ENCODE assay signal across 8 cellular contexts in the genomic region with DNA sequence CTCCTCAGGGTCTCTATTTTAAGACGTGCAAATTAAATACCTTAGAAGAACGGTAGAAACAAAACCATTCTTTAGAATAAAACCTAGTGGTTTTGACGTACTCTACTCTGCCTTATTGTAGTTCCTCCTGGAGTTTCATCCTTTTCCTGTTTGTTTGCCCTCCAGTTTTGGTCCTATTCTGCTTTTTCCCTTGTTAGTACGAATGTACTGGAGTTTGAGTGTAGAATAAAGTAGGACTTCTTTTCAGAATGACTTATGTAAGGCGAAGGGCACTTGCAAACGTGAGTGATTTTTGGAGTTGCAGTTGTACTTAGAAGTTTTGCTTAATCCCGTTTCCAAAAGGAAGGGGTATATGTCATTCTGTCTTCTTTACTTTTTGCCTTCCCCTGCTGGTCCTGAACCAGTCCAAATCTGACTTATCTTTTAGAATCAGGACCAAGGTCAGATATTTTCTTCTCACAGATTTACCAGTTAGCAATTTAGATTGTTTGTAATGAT. TPM values are rescaled to one million over a fixed set of nuclear protein-coding genes. Genes with fewer than 3 reads are reported as not detected.
DNase-seq lines count a peak whose midpoint lies in the region; ATAC-seq and TF ChIP-seq lines count a peak whose summit lies in the region.

No MANE protein-coding gene starts in this region.

- peaks cover 32% of the 10 kb centered on the region for H3K4me1 Mint-ChIP-seq in activated T-helper 1 cell treated with anti-CD3 and anti-CD28 coated beads, Interleukin-12 subunit alpha, Interleukin-12 subunit beta, Interleukin-2, Interleukin-4 antibody, amounts not matched to agents 30 ng/mL and 10 ng/mL and 1 ng/mL, durations not matched to agents 14 hours and 24 hours and 36 hours (ENCODE audit: low read depth)

- no peak for TF ChIP-seq POLR2A in stomach (IDR thresholded peaks at IDR 0.05)

- no peak for TF ChIP-seq EP300 in stomach (IDR thresholded peaks at IDR 0.05)

- peak overlapping the region; percentile 93 for H3K27ac Mint-ChIP-seq in activated T-helper 1 cell treated with anti-CD3 and anti-CD28 coated beads, Interleukin-12 subunit alpha, Interleukin-12 subunit beta, Interleukin-2, Interleukin-4 antibody, amounts not matched to agents 30 ng/mL and 10 ng/mL and 1 ng/mL, durations not matched to agents 14 hours and 24 hours and 36 hours

- H3K36me3 Mint-ChIP-seq in activated T-helper 1 cell treated with anti-CD3 and anti-CD28 coated beads, Interleukin-12 subunit alpha, Interleukin-12 subunit beta, Interleukin-2, Interleukin-4 antibody, amounts not matched to agents 30 ng/mL and 10 ng/mL and 1 ng/mL, durations not matched to agents 14 hours and 24 hours and 36 hours (ENCODE audit: low read depth), result peaks cover 2% of the 10 kb centered on the region

- TF ChIP-seq CTCF in stomach (IDR thresholded peaks at IDR 0.05), result no peak

- H3K27ac ChIP-seq in iPS-20b (ENCODE audit: low read length) (no peak overlapping the region), stomach (peak overlapping the region; percentile 91 to 99 (median 96))

- H3K27me3 Mint-ChIP-seq in activated T-helper 1 cell treated with anti-CD3 and anti-CD28 coated beads, Interleukin-12 subunit alpha, Interleukin-12 subunit beta, Interleukin-2, Interleukin-4 antibody, amounts not matched to agents 30 ng/mL and 10 ng/mL and 1 ng/mL, durations not matched to agents 14 hours and 24 hours and 36 hours (ENCODE audit: insufficient read depth), result no peaks in the 10 kb centered on the region

- H3K4me3 Mint-ChIP-seq in activated T-helper 1 cell treated with anti-CD3 and anti-CD28 coated beads, Interleukin-12 subunit alpha, Interleukin-12 subunit beta, Interleukin-2, Interleukin-4 antibody, amounts not matched to agents 30 ng/mL and 10 ng/mL and 1 ng/mL, durations not matched to agents 14 hours and 24 hours and 36 hours, result peak overlapping the region; percentile 97

- 4 to 11% (median 6%) methylated on average over 7 of the region's 7 CpGs for WGBS in stomach, 5 donors

- intact Hi-C loops in activated T-helper 1 cell treated with anti-CD3 and anti-CD28 coated beads, Interleukin-12 subunit alpha, Interleukin-12 subunit beta, Interleukin-2, Interleukin-4 antibody, amounts not matched to agents 30 ng/mL and 10 ng/mL and 1 ng/mL, durations not matched to agents 14 hours and 24 hours and 36 hours (cut with micrococcal nuclease), result loop anchor here (1.0 to 5.0 kb wide), 8 partner anchors 71 to 624 kb away; a partner anchor contains a TSS
- intact Hi-C loops in stomach (cut with DNase I; ENCODE audit: low total_unique reads), result no loop called here

- H3K4me3 ChIP-seq in iPS-20b (ENCODE audit: low read length) (peak overlapping the region; percentile 77), stomach (peak overlapping the region; percentile 58 to 71 (median 68))

- no peak for ATAC-seq in HG03571 (IDR thresholded peaks at IDR 0.05; ENCODE audit: unreplicated experiment)
- no peak for ATAC-seq in GM18870 (IDR thresholded peaks at IDR 0.05; ENCODE audit: unreplicated experiment)

- H3K36me3 ChIP-seq in iPS-20b (ENCODE audit: insufficient read depth, low read depth, low read length) (no peaks in the 10 kb centered on the region), stomach (no peaks in the 10 kb centered on the region)

- no peak overlapping the region; the same call in 1 of the 2 replicates for H3K9ac ChIP-seq in iPS-20b (ENCODE audit: low read depth, low read length)

- peak in 2 of 3 experiments; percentile 34 to 53 for DNase-seq in NCI-H1417 (lab: John Stamatoyannopoulos, UW)
- DNase-seq in NCI-H1417 treated with DMSO at 0.1 percent for 48 hours (lab: John Stamatoyannopoulos, UW), result no peak
- no peak for DNase-seq in activated T-helper 1 cell treated with anti-CD3 and anti-CD28 coated beads, Interleukin-12 subunit alpha, Interleukin-12 subunit beta, Interleukin-2, Interleukin-4 antibody, amounts not matched to agents 30 ng/mL and 10 ng/mL and 1 ng/mL, durations not matched to agents 14 hours and 24 hours and 36 hours (ENCODE audit: low spot score)
- DNase-seq in stomach, result no peak
- no peak for DNase-seq in HCEC 1CT

- peaks cover 30% of the 10 kb centered on the region for H3K27me3 ChIP-seq in iPS-20b (ENCODE audit: insufficient read depth, low read length)
- no peaks in the 10 kb centered on the region for H3K27me3 ChIP-seq in stomach

- peaks cover 12% of the 10 kb centered on the region; the same call in 1 of the 2 replicates for H3K4me1 ChIP-seq in iPS-20b (ENCODE audit: insufficient read depth, low read length)
- peaks cover 5 to 66% (median 33%) of the 10 kb centered on the region in 4 donors for H3K4me1 ChIP-seq in stomach

- H3K9me3 Mint-ChIP-seq in activated T-helper 1 cell treated with anti-CD3 and anti-CD28 coated beads, Interleukin-12 subunit alpha, Interleukin-12 subunit beta, Interleukin-2, Interleukin-4 antibody, amounts not matched to agents 30 ng/mL and 10 ng/mL and 1 ng/mL, durations not matched to agents 14 hours and 24 hours and 36 hours, result no peaks in the 10 kb centered on the region

- H3K9me3 ChIP-seq in iPS-20b (ENCODE audit: insufficient read depth, low read depth, low read length), result no peaks in the 10 kb centered on the region
- H3K9me3 ChIP-seq in stomach, result no peaks in the 10 kb centered on the region

RNA-seq across cellular contexts. Expression of a gene that starts 1.4 kb away (rescaled TPM):
- 8.4 and 10.0 TPM in 2 replicates for total RNA-seq in activated T-helper 1 cell treated with anti-CD3 and anti-CD28 coated beads, Interleukin-12 subunit alpha, Interleukin-12 subunit beta, Interleukin-2, Interleukin-4 antibody, amounts not matched to agents 30 ng/mL and 10 ng/mL and 1 ng/mL, durations not matched to agents 14 hours and 24 hours and 36 hours
- 10 to 100 TPM in 4 of 5 donors, 1 to 10 TPM in 1; 5.5 to 86.9 (median 41.7) TPM for total RNA-seq in stomach
- polyA plus RNA-seq in stomach, result 10 to 100 TPM in 1 of 3 donors, 1 to 10 TPM in 2; 6.0 to 10.6 (median 8.9) TPM

Comparison
In these comparisons a context has a peak if more than half of its experiments do, and no peak if none do; other contexts are left out.
1. DNase-seq: peak in NCI-H1417 (2 of 3); none in NCI-H1417 treated with DMSO at 0.1 percent for 48 hours (single experiment), activated T-helper 1 cell treated with anti-CD3 and anti-CD28 coated beads, Interleukin-12 subunit alpha, Interleukin-12 subunit beta, Interleukin-2, Interleukin-4 antibody, amounts not matched to agents 30 ng/mL and 10 ng/mL and 1 ng/mL, durations not matched to agents 14 hours and 24 hours and 36 hours (single experiment), stomach (single experiment) and HCEC 1CT (single experiment).